Comparison of ENCODE assay signal across 17 cellular contexts in genomic region chr21:19781881-19782652, GRCh38.
"Had no signal": no experiment of that assay in that cellular context is flagged by ENCODE, and none has a peak within 500 bp of the region (broad histone marks: within the 10 kb centered on the region; RNA-seq: fewer than 3 reads in every experiment).

No MANE protein-coding gene starts in this region.

- H3K4me3 ChIP-seq: body of pancreas, colonic mucosa, gastrocnemius medialis, heart left ventricle, pancreas, right lobe of liver, stomach had no signal

- ATAC-seq: activated CD8-positive, alpha-beta memory T cell treated with anti-CD3 and anti-CD28 coated beads, Interleukin-2, amount 10 ng/mL, durations not matched to agents 7 days and 5 days; body of pancreas; gastrocnemius medialis; heart left ventricle; naive thymus-derived CD8-positive, alpha-beta T cell; pancreas; right lobe of liver; stimulated activated effector memory CD8-positive, alpha-beta T cell treated with anti-CD3 and anti-CD28 coated beads, Interleukin-12 subunit alpha, Interleukin-12 subunit beta, amount 100 ng/mL, for 72 hours had no signal

- DNase-seq: activated CD4-positive, alpha-beta memory T cell treated with anti-CD3 and anti-CD28 coated beads, Interleukin-2, amount 10 ng/mL, durations not matched to agents 7 days and 5 days; activated CD4-positive, alpha-beta T cell treated with anti-CD3 and anti-CD28 coated beads for 4 hours; activated CD8-positive, alpha-beta memory T cell treated with anti-CD3 and anti-CD28 coated beads, Interleukin-2, amount 10 ng/mL, durations not matched to agents 7 days and 5 days; activated naive CD4-positive, alpha-beta T cell; activated naive CD8-positive, alpha-beta T cell treated with anti-CD3 and anti-CD28 coated beads, Interleukin-2, amount 10 ng/mL, durations not matched to agents 7 days and 5 days; body of pancreas; caudate nucleus; colonic mucosa; erythroblast; gastrocnemius medialis; heart left ventricle; naive thymus-derived CD8-positive, alpha-beta T cell; pancreas; right lobe of liver; stimulated activated CD4-positive, alpha-beta T cell treated with anti-CD3 and anti-CD28 coated beads, Interleukin-4, amount 100 ng/mL, for 24 hours; stomach had no signal
